24 cellular contexts compared by ENCODE assay signal in the genomic region with DNA sequence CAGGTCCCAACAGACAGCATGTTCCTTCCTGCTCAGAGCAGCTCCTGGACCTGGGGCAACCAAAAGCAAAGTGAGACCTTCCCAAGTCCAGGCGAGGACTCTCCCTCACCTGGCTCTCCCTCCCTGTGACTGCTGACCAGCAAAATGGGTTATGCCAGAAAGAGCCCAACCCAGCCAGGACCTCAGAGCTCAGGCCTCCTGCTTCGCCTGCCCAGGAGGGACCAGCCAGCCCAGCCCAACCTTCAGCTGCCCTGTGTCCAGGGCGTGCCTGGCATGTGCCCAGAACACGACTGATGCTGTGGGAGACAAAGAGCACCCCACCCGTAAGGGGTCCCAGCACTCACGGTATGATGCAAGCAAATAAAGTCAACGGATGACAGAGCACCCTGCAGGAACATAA.
"Had no signal": no experiment of that assay in that cellular context is flagged by ENCODE, and none has a peak within 500 bp of the region (broad histone marks: within the 10 kb centered on the region; RNA-seq: fewer than 3 reads in every experiment).

No MANE protein-coding gene starts in this region.

- H3K9me3 ChIP-seq: ascending aorta had no signal

- H3K27ac ChIP-seq: ascending aorta had no signal

- H3K27me3 Mint-ChIP-seq: activated CD8-positive, alpha-beta memory T cell treated with anti-CD3 and anti-CD28 coated beads, Interleukin-2, amount 10 ng/mL, durations not matched to agents 7 days and 5 days had no signal

- H3K36me3 Mint-ChIP-seq: activated CD4-positive, alpha-beta memory T cell treated with anti-CD3 and anti-CD28 coated beads for 36 hours; activated CD8-positive, alpha-beta memory T cell treated with anti-CD3 and anti-CD28 coated beads, Interleukin-2, amount 10 ng/mL, durations not matched to agents 7 days and 5 days; activated naive CD4-positive, alpha-beta T cell treated with anti-CD3 and anti-CD28 coated beads, Interleukin-2, amount 10 ng/mL, durations not matched to agents 7 days and 5 days; activated naive CD4-positive, alpha-beta T cell treated with anti-CD3 and anti-CD28 coated beads, Interleukin-2, amount 50 U/mL, for 72 hours; activated naive CD8-positive, alpha-beta T cell treated with anti-CD3 and anti-CD28 coated beads, Interleukin-2, amount 10 ng/mL, durations not matched to agents 7 days and 5 days; brain had no signal

- DNase-seq: activated CD4-positive, alpha-beta memory T cell treated with anti-CD3 and anti-CD28 coated beads for 36 hours; activated CD4-positive, alpha-beta T cell treated with anti-CD3 and anti-CD28 coated beads for 36 hours; activated CD4-positive, alpha-beta T cell treated with anti-CD3 and anti-CD28 coated beads, Interleukin-2, amount 10 ng/mL, durations not matched to agents 24 days and 14 days; activated CD4-positive, CD25-positive, alpha-beta regulatory T cell; activated CD4-positive, CD25-positive, alpha-beta regulatory T cell treated with anti-CD3 and anti-CD28 coated beads, Interleukin-2, amount 50 U/mL, for 72 hours; activated CD8-positive, alpha-beta memory T cell treated with anti-CD3 and anti-CD28 coated beads, Interleukin-2, amount 10 ng/mL, durations not matched to agents 7 days and 5 days; activated CD8-positive, alpha-beta memory T cell treated with anti-CD3 and anti-CD28 coated beads, Interleukin-2, amount 50 U/mL, for 4 hours; activated CD8-positive, alpha-beta T cell treated with anti-CD3 and anti-CD28 coated beads, Interleukin-2, amount 10 ng/mL, durations not matched to agents 7 days and 5 days; activated gamma-delta T cell; activated naive CD4-positive, alpha-beta T cell; activated naive CD4-positive, alpha-beta T cell treated with anti-CD3 and anti-CD28 coated beads, Interleukin-2, amount 10 ng/mL, durations not matched to agents 7 days and 5 days; activated naive CD8-positive, alpha-beta T cell treated with anti-CD3 and anti-CD28 coated beads, Interleukin-2, amount 10 ng/mL, durations not matched to agents 7 days and 5 days; activated T-cell treated with anti-CD3 and anti-CD28 coated beads, Interleukin-2, amount 50 U/mL, for 1 hour; activated T-cell treated with anti-CD3 and anti-CD28 coated beads, Interleukin-2, amount 50 U/mL, for 48 hours; effector memory CD4-positive, alpha-beta T cell; endodermal cell; foreskin fibroblast; T-helper 1 cell; T-helper 17 cell; T1000 had no signal

- H3K4me1 Mint-ChIP-seq: activated CD4-positive, alpha-beta T cell treated with anti-CD3 and anti-CD28 coated beads for 36 hours; activated CD4-positive, alpha-beta T cell treated with anti-CD3 and anti-CD28 coated beads, Interleukin-2, amount 10 ng/mL, durations not matched to agents 24 days and 14 days; activated naive CD4-positive, alpha-beta T cell treated with anti-CD3 and anti-CD28 coated beads, Interleukin-2, amount 10 ng/mL, durations not matched to agents 7 days and 5 days; activated naive CD8-positive, alpha-beta T cell treated with anti-CD3 and anti-CD28 coated beads, Interleukin-2, amount 10 ng/mL, durations not matched to agents 7 days and 5 days; brain; endodermal cell had no signal

- H3K36me3 ChIP-seq: ascending aorta had no signal

- H3K9me3 Mint-ChIP-seq: activated CD4-positive, alpha-beta memory T cell treated with anti-CD3 and anti-CD28 coated beads for 36 hours; activated CD4-positive, alpha-beta T cell treated with anti-CD3 and anti-CD28 coated beads, Interleukin-2, amount 10 ng/mL, durations not matched to agents 24 days and 14 days; activated naive CD4-positive, alpha-beta T cell treated with anti-CD3 and anti-CD28 coated beads, Interleukin-2, amount 10 ng/mL, durations not matched to agents 7 days and 5 days; activated naive CD4-positive, alpha-beta T cell treated with anti-CD3 and anti-CD28 coated beads, Interleukin-2, amount 50 U/mL, for 72 hours; activated naive CD8-positive, alpha-beta T cell treated with anti-CD3 and anti-CD28 coated beads, Interleukin-2, amount 10 ng/mL, durations not matched to agents 7 days and 5 days; endodermal cell; T-helper 2 cell treated with Interferon-gamma antibody and Interleukin-4, amounts not matched to agents 5 μg/mL and 100 μg/mL, for 36 hours had no signal

- H3K27me3 ChIP-seq: ascending aorta had no signal

- H3K4me3 ChIP-seq: ascending aorta had no signal

- H3K4me3 Mint-ChIP-seq: activated CD4-positive, alpha-beta memory T cell treated with anti-CD3 and anti-CD28 coated beads for 36 hours; activated CD4-positive, alpha-beta T cell treated with anti-CD3 and anti-CD28 coated beads for 36 hours; activated CD4-positive, alpha-beta T cell treated with anti-CD3 and anti-CD28 coated beads, Interleukin-2, amount 10 ng/mL, durations not matched to agents 24 days and 14 days; activated CD8-positive, alpha-beta memory T cell treated with anti-CD3 and anti-CD28 coated beads, Interleukin-2, amount 10 ng/mL, durations not matched to agents 7 days and 5 days; activated CD8-positive, alpha-beta T cell treated with anti-CD3 and anti-CD28 coated beads, Interleukin-2, amount 10 ng/mL, durations not matched to agents 7 days and 5 days; activated naive CD4-positive, alpha-beta T cell treated with anti-CD3 and anti-CD28 coated beads, Interleukin-2, amount 10 ng/mL, durations not matched to agents 7 days and 5 days; activated naive CD8-positive, alpha-beta T cell treated with anti-CD3 and anti-CD28 coated beads, Interleukin-2, amount 10 ng/mL, durations not matched to agents 7 days and 5 days; brain; endodermal cell; T-helper 17 cell; T-helper 2 cell treated with Interferon-gamma antibody and Interleukin-4, amounts not matched to agents 5 μg/mL and 100 μg/mL, for 36 hours had no signal

- H3K4me1 ChIP-seq: ascending aorta had no signal

- H3K27ac Mint-ChIP-seq: activated CD4-positive, alpha-beta memory T cell treated with anti-CD3 and anti-CD28 coated beads for 36 hours; activated CD4-positive, alpha-beta T cell treated with anti-CD3 and anti-CD28 coated beads for 36 hours; activated CD4-positive, alpha-beta T cell treated with anti-CD3 and anti-CD28 coated beads, Interleukin-2, amount 10 ng/mL, durations not matched to agents 24 days and 14 days; activated CD8-positive, alpha-beta memory T cell treated with anti-CD3 and anti-CD28 coated beads, Interleukin-2, amount 10 ng/mL, durations not matched to agents 7 days and 5 days; activated CD8-positive, alpha-beta T cell treated with anti-CD3 and anti-CD28 coated beads, Interleukin-2, amount 10 ng/mL, durations not matched to agents 7 days and 5 days; activated naive CD4-positive, alpha-beta T cell treated with anti-CD3 and anti-CD28 coated beads, Interleukin-2, amount 10 ng/mL, durations not matched to agents 7 days and 5 days; activated naive CD4-positive, alpha-beta T cell treated with anti-CD3 and anti-CD28 coated beads, Interleukin-2, amount 50 U/mL, for 72 hours; activated naive CD8-positive, alpha-beta T cell treated with anti-CD3 and anti-CD28 coated beads, Interleukin-2, amount 10 ng/mL, durations not matched to agents 7 days and 5 days; endodermal cell; T-helper 17 cell; T-helper 2 cell treated with Interferon-gamma antibody and Interleukin-4, amounts not matched to agents 5 μg/mL and 100 μg/mL, for 36 hours had no signal
